In genomic region chr18:9642799-9643445, GRCh38 we compare ENCODE assay signal across 12 cellular contexts. TPM values are rescaled to one million over a fixed set of nuclear protein-coding genes. Genes with fewer than 3 reads are reported as not detected.
DNase-seq lines count a peak whose midpoint lies in the region; ATAC-seq, FAIRE-seq and TF ChIP-seq lines count a peak whose summit lies in the region.
"Had no signal": no experiment of that assay in that cellular context is flagged by ENCODE, and none has a peak within 500 bp of the region (broad histone marks: within the 10 kb centered on the region; RNA-seq: fewer than 3 reads in every experiment).

No MANE protein-coding gene starts in this region.

- TF ChIP-seq POLR2A in K562 (conservative IDR thresholded peaks at IDR 0.05): no peak

- no peaks in the 10 kb centered on the region for H3K9me3 ChIP-seq in K562 (replicated peaks; ENCODE audit: control insufficient read depth, insufficient read depth, low read depth, low read length)
- no peaks in the 10 kb centered on the region for H3K9me3 ChIP-seq in iPS-20b (ENCODE audit: insufficient read depth, low read depth, low read length)

- in situ Hi-C loops in K562 (cut with MboI): no loop called here

- no peak overlapping the region for H3K4me2 ChIP-seq in K562 (ENCODE audit: insufficient read depth, low read length)

- BruUV-seq in K562 (replicated peaks; lab: Mats Ljungman, UMichigan): no TSS peak

- POLR2A ChIA-PET in K562 (lab: Yijun Ruan, JAX): no interaction called here

- no peaks in the 10 kb centered on the region for H3K9me1 ChIP-seq in K562 (ENCODE audit: control insufficient read depth, insufficient read depth, low read length)

- H3K36me3 ChIP-seq in K562 (ENCODE audit: control insufficient read depth, insufficient read depth, low read length): no peaks in the 10 kb centered on the region
- H3K36me3 ChIP-seq in iPS-20b (ENCODE audit: insufficient read depth, low read depth, low read length): no peaks in the 10 kb centered on the region

- FAIRE-seq in K562 (lab: Jason Lieb, UNC): no peak

- H4K20me1 ChIP-seq in K562 (replicated peaks; ENCODE audit: control insufficient read depth, insufficient read depth, low read length): no peaks in the 10 kb centered on the region

- DNase-seq in DMS53 (lab: John Stamatoyannopoulos, UW): peak; percentile 54
- DNase-seq in DMS53 treated with DMSO at 0.1 percent for 48 hours (lab: John Stamatoyannopoulos, UW; ENCODE audit: unreplicated experiment): no peak
- DNase-seq in K562 (ENCODE audit: extremely low read depth in 1 of 4, low spot score in 3 of 4): no peak
- DNase-seq in NCI-H2227 treated with DMSO at 0.1 percent for 48 hours (lab: John Stamatoyannopoulos, UW): no peak
- DNase-seq in germinal center (ENCODE audit: low spot score): no peak
- DNase-seq: anterior cingulate cortex; stimulated activated CD4-positive, alpha-beta T cell treated with anti-CD3 and anti-CD28 coated beads, Interleukin-1b, Interleukin-23, amount 100 ng/mL, for 48 hours; T-helper 17 cell had no signal

- H3K27me3 ChIP-seq in K562 (ENCODE audit: control insufficient read depth in 2 of 2, insufficient read depth in 2 of 2, low read length in 2 of 2) (no peaks in the 10 kb centered on the region), iPS-20b (ENCODE audit: insufficient read depth, low read length) (no peaks in the 10 kb centered on the region)

- no peak for TF ChIP-seq RAD21 in K562 (CRISPR knock-in tag; conservative IDR thresholded peaks at IDR 0.05 in 1 of 2, IDR thresholded peaks at IDR 0.05 in 1 of 2)

- TF ChIP-seq EP300 in K562 (IDR thresholded peaks at IDR 0.05; ENCODE audit: low read length): no peak

- 0 out of 2 replicates have a peak overlapping the region, but pooled peaks have one; percentile 10 for H2AFZ ChIP-seq in K562 (ENCODE audit: low read depth, low read length)

- H3K4me3 ChIP-seq in K562 (no peak overlapping the region), iPS-20b (ENCODE audit: low read length) (peak overlapping the region; percentile 17; the same call in 1 of the 2 replicates), skin epidermis (no peak overlapping the region)

- intact Hi-C loops in K562 (cut with micrococcal nuclease): no loop called here

- H3K27ac ChIP-seq in K562 (ENCODE audit: extremely low read depth, low read depth, low read length): no peak overlapping the region
- H3K27ac ChIP-seq in iPS-20b (ENCODE audit: low read length): peak overlapping the region; percentile 69
- peak overlapping the region in 12 of 21 experiments; percentile 7 to 81 (median 26) for H3K27ac ChIP-seq in skin epidermis
- H3K27ac ChIP-seq: 22Rv1 had no signal

- whole genome bisulfite sequencing in K562 (ENCODE audit: insufficient coverage, low coverage, missing lambda C conversion rate): 36% methylated on average over 9 of the region's 9 CpGs

- H3K4me1 ChIP-seq in K562 (replicated peaks in 1 of 2; ENCODE audit: control insufficient read depth in 2 of 2, insufficient read depth in 2 of 2, low read length in 2 of 2): no peaks in the 10 kb centered on the region; a peak in 1 of 5 replicates
- peaks cover 22% of the 10 kb centered on the region for H3K4me1 ChIP-seq in iPS-20b (ENCODE audit: insufficient read depth, low read length)

- CTCF ChIA-PET in K562 (lab: Yijun Ruan, JAX; ENCODE audit: low intra/inter-chr PET ratio): no interaction called here

- TF ChIP-seq CTCF in K562 (IDR thresholded peaks at IDR 0.05 in 2 of 3, conservative IDR thresholded peaks at IDR 0.05 in 1 of 3; ENCODE audit: insufficient read depth in 2 of 3, low read depth in 1 of 3, low read length in 3 of 3): no peak

- H3K79me2 ChIP-seq in K562 (ENCODE audit: control insufficient read depth, insufficient read depth, low read length): no peaks in the 10 kb centered on the region

- H3K9ac ChIP-seq in K562 (ENCODE audit: insufficient read depth in 1 of 2, low read depth in 2 of 2, low read length in 2 of 2) (no peak overlapping the region), iPS-20b (ENCODE audit: low read depth, low read length) (peak overlapping the region; percentile 57; the same call in 1 of the 2 replicates)

- no peak for ATAC-seq in K562
- no peak for ATAC-seq in HG02610 (IDR thresholded peaks at IDR 0.05; ENCODE audit: unreplicated experiment)
- ATAC-seq: T-helper 17 cell had no signal

TF ChIP-seq in K562, 482 proteins besides CTCF, POLR2A, EP300 and RAD21:
- TF ChIP-seq THRB (CRISPR knock-in tag; conservative IDR thresholded peaks at IDR 0.05): no peak
- no peak for TF ChIP-seq PHF20 (IDR thresholded peaks at IDR 0.05; ENCODE audit: partially characterized antibody)
- no peak for TF ChIP-seq RFX7 (CRISPR knock-in tag; IDR thresholded peaks at IDR 0.05)
- TF ChIP-seq ZNF140 (CRISPR knock-in tag; IDR thresholded peaks at IDR 0.05): no peak
- no peak for TF ChIP-seq GTF2E2 (tag; IDR thresholded peaks at IDR 0.05)
- no peak for TF ChIP-seq PHB2 (IDR thresholded peaks at IDR 0.05; ENCODE audit: low read depth)
- TF ChIP-seq PHF8 (IDR thresholded peaks at IDR 0.05; ENCODE audit: borderline replicate concordance, low read length): no peak
- no peak for TF ChIP-seq ZEB2 (IDR thresholded peaks at IDR 0.05)
- no peak for TF ChIP-seq ZNF668 (CRISPR knock-in tag; IDR thresholded peaks at IDR 0.05)
- no peak for TF ChIP-seq KDM5B (IDR thresholded peaks at IDR 0.05; ENCODE audit: insufficient replicate concordance, low read depth, low read length)
- no peak for TF ChIP-seq E2F3 (CRISPR knock-in tag; IDR thresholded peaks at IDR 0.05)
- TF ChIP-seq TAF15 (IDR thresholded peaks at IDR 0.05; ENCODE audit: low read depth, low read length): no peak
- TF ChIP-seq ZNF740 (CRISPR knock-in tag; IDR thresholded peaks at IDR 0.05): no peak
- TF ChIP-seq ZNF740 (tag; IDR thresholded peaks at IDR 0.05): no peak
- no peak for TF ChIP-seq ETS1 (conservative IDR thresholded peaks at IDR 0.05; ENCODE audit: control insufficient read depth, low read depth, low read length)
- no peak for TF ChIP-seq PHF21A (IDR thresholded peaks at IDR 0.05; ENCODE audit: borderline replicate concordance, low read depth)
- TF ChIP-seq SAP30 (IDR thresholded peaks at IDR 0.05; ENCODE audit: borderline replicate concordance, insufficient read depth, low read depth, low read length, poor library complexity, severe bottlenecking): no peak
- TF ChIP-seq SAFB2 (IDR thresholded peaks at IDR 0.05; ENCODE audit: borderline replicate concordance, low read depth, low read length, severe bottlenecking): no peak

RNA-seq across cellular contexts. Expression of gene PPP4R1, which starts 28.6 kb away (rescaled TPM):
- total RNA-seq in K562 (2011; cell fraction: chromatin; rRNA removed; ENCODE audit: low replicate concordance): 227 and 404 TPM in 2 replicates
- 86.1 and 111 TPM in 2 replicates for total RNA-seq in K562 (2011; cell fraction: nucleolus; rRNA removed)
- total RNA-seq in K562 (2011; cell fraction: nucleoplasm; rRNA removed): 148 and 198 TPM in 2 replicates
- 95.7 and 100 TPM in 2 replicates for total RNA-seq in K562 (2014; rRNA removed)
- 77.5 and 91.2 TPM in 2 replicates for total RNA-seq in K562 (2014; rRNA removed; fragmentation: Illumina TruSeq; extraction: Trizol)
- 86.4 and 92.5 TPM in 2 replicates for total RNA-seq in K562 (2015; rRNA removed; fragmentation: Illumina TruSeq; extraction: Trizol)
- total RNA-seq in K562 (2021): 83.2 and 95.5 TPM in 2 replicates
- 131 and 136 TPM in 2 replicates for polyA plus RNA-seq in K562 (2011; rRNA removed)
- polyA plus RNA-seq in K562 (2011; cell fraction: cytosol; rRNA removed): 91.1 and 105 TPM in 2 replicates
- 191 and 198 TPM in 2 replicates for polyA plus RNA-seq in K562 (2011; cell fraction: nucleus; rRNA removed)
- polyA plus RNA-seq in K562 (2012): 46.2 and 49.6 TPM in 2 replicates
- 55.4 and 84.5 TPM in 2 replicates for polyA plus RNA-seq in K562 (2014; fragmentation: Illumina TruSeq; extraction: Trizol)
- polyA plus RNA-seq in K562 (2014; fragmentation: Nextera tagmentation; extraction: Ambion mirVana): 10 to 100 TPM; 23.5 to 35.1 TPM
- 56.0 and 57.5 TPM in 2 replicates for polyA plus RNA-seq in K562 (2014; rRNA removed)
- 277 and 310 TPM in 2 replicates for polyA minus RNA-seq in K562 (2011; rRNA and poly(A)+ RNA removed)
- polyA minus RNA-seq in K562 (2011; cell fraction: cytosol; rRNA and poly(A)+ RNA removed): 99.1 and 116 TPM in 2 replicates
- 93.0 and 173 TPM in 2 replicates for polyA minus RNA-seq in K562 (2011; cell fraction: nucleus; rRNA and poly(A)+ RNA removed)
